Comparison of ENCODE assay signal across 7 cellular contexts in genomic region chr18:25701821-25702220, GRCh38.
"Had no signal": no experiment of that assay in that cellular context is flagged by ENCODE, and none has a peak within 500 bp of the region (broad histone marks: within the 10 kb centered on the region; RNA-seq: fewer than 3 reads in every experiment).

No MANE protein-coding gene starts in this region.

- H3K4me1 Mint-ChIP-seq: IgD-negative memory B cell had no signal

- H3K9me3 Mint-ChIP-seq: IgD-negative memory B cell had no signal

- DNase-seq: GOT3, H7, HCEC 1CT, KBM-7 had no signal

- H3K27ac Mint-ChIP-seq: IgD-negative memory B cell had no signal

- ATAC-seq: HepG2 had no signal

- H3K36me3 Mint-ChIP-seq: IgD-negative memory B cell had no signal

- H3K27me3 Mint-ChIP-seq: IgD-negative memory B cell had no signal

- H3K27ac ChIP-seq: HL-60 had no signal
